20 cellular contexts compared by ENCODE assay signal in genomic region chr20:60482201-60482600, GRCh38.
DNase-seq lines count a peak whose midpoint lies in the region; ATAC-seq and TF ChIP-seq lines count a peak whose summit lies in the region.
"Had no signal": no experiment of that assay in that cellular context is flagged by ENCODE, and none has a peak within 500 bp of the region (broad histone marks: within the 10 kb centered on the region; RNA-seq: fewer than 3 reads in every experiment).

No MANE protein-coding gene starts in this region.

- no peaks in the 10 kb centered on the region for H3K4me1 Mint-ChIP-seq in activated T-helper 17 cell treated with anti-CD3 and anti-CD28 coated beads, Interleukin-2, amount 50 U/mL, for 72 hours
- H3K4me1 Mint-ChIP-seq in neural progenitor cell, result peaks cover 26% of the 10 kb centered on the region
- H3K4me1 Mint-ChIP-seq: CD8-positive, alpha-beta memory T cell had no signal

- no peak for DNase-seq in Right ventricle myocardium superior
- no peak for DNase-seq in right cardiac atrium
- DNase-seq in NCI-H69 (lab: John Stamatoyannopoulos, UW), result peak; percentile 1
- no peak for DNase-seq in left lung
- DNase-seq in T-helper 2 cell, result no peak
- no peak for DNase-seq in neural progenitor cell (ENCODE audit: low spot score)
- DNase-seq: C1 segment of cervical spinal cord; CD8-positive, alpha-beta memory T cell; DMS79 treated with DMSO at 0.1 percent for 48 hours; GOT3; KBM-7; NCI-H1105 treated with DMSO at 0.1 percent for 48 hours; NCI-H1930; NCI-H510A; NCI-H774; SHP77 treated with DMSO at 0.1 percent for 48 hours; SK-N-SH had no signal

- H3K9me3 ChIP-seq in right cardiac atrium (ENCODE audit: control insufficient read depth, low read length) (no peaks in the 10 kb centered on the region), left lung (no peaks in the 10 kb centered on the region), neural progenitor cell (ENCODE audit: low read depth) (no peaks in the 10 kb centered on the region)
- H3K9me3 ChIP-seq: A549, SK-N-SH had no signal

- TF ChIP-seq CTCF in left lung (IDR thresholded peaks at IDR 0.05) (no peak), neural progenitor cell (IDR thresholded peaks at IDR 0.05) (no peak)

- no peak overlapping the region for H3K9ac ChIP-seq in neural progenitor cell
- H3K9ac ChIP-seq: SK-N-SH had no signal

- no peak overlapping the region for H3K27ac Mint-ChIP-seq in activated T-helper 17 cell treated with anti-CD3 and anti-CD28 coated beads, Interleukin-2, amount 50 U/mL, for 72 hours
- no peak overlapping the region for H3K27ac Mint-ChIP-seq in neural progenitor cell
- H3K27ac Mint-ChIP-seq: CD8-positive, alpha-beta memory T cell had no signal

- H3F3A ChIP-seq in neural progenitor cell (ENCODE audit: low read depth), result no peaks in the 10 kb centered on the region

- H3K27ac ChIP-seq in right cardiac atrium (ENCODE audit: low read length) (no peak overlapping the region), left lung (no peak overlapping the region), neural progenitor cell (no peak overlapping the region)
- H3K27ac ChIP-seq: A549 had no signal

- 71% methylated on average over 9 of the region's 9 CpGs for WGBS in right cardiac atrium

- peaks cover 2% of the 10 kb centered on the region for H3K4me1 ChIP-seq in right cardiac atrium (ENCODE audit: control insufficient read depth, insufficient read depth, low read length)
- no peaks in the 10 kb centered on the region for H3K4me1 ChIP-seq in left lung
- H3K4me1 ChIP-seq in neural progenitor cell, result peaks cover 3% of the 10 kb centered on the region
- H3K4me1 ChIP-seq: A549 had no signal

- H3K9me3 Mint-ChIP-seq in activated T-helper 17 cell treated with anti-CD3 and anti-CD28 coated beads, Interleukin-2, amount 50 U/mL, for 72 hours, result no peaks in the 10 kb centered on the region
- no peaks in the 10 kb centered on the region for H3K9me3 Mint-ChIP-seq in neural progenitor cell

- no peaks in the 10 kb centered on the region for H4K20me1 ChIP-seq in neural progenitor cell (ENCODE audit: low read depth)

- no peaks in the 10 kb centered on the region for H3K36me3 Mint-ChIP-seq in activated T-helper 17 cell treated with anti-CD3 and anti-CD28 coated beads, Interleukin-2, amount 50 U/mL, for 72 hours (ENCODE audit: low read depth)
- H3K36me3 Mint-ChIP-seq in neural progenitor cell, result no peaks in the 10 kb centered on the region
- H3K36me3 Mint-ChIP-seq: CD8-positive, alpha-beta memory T cell had no signal

- H3K36me3 ChIP-seq in left lung (no peaks in the 10 kb centered on the region), neural progenitor cell (no peaks in the 10 kb centered on the region)

- no peak overlapping the region for H3K4me2 ChIP-seq in neural progenitor cell
- H3K4me2 ChIP-seq: A549, SK-N-SH had no signal

- ATAC-seq in Right ventricle myocardium superior (ENCODE audit: poor library complexity) (peak; percentile 6), right cardiac atrium (no peak), left lung (peak; percentile 62)
- no peak for ATAC-seq in activated T-helper 17 cell treated with anti-CD3 and anti-CD28 coated beads, Interleukin-2, amount 50 U/mL, for 72 hours (replicated peaks)
- ATAC-seq: A549, HepG2 had no signal

- H3K27me3 Mint-ChIP-seq in activated T-helper 17 cell treated with anti-CD3 and anti-CD28 coated beads, Interleukin-2, amount 50 U/mL, for 72 hours, result no peaks in the 10 kb centered on the region
- peaks cover 16% of the 10 kb centered on the region for H3K27me3 Mint-ChIP-seq in neural progenitor cell (ENCODE audit: insufficient read depth, low read depth)

- H3K4me3 ChIP-seq in right cardiac atrium (ENCODE audit: low read length) (no peak overlapping the region), left lung (no peak overlapping the region), neural progenitor cell (no peak overlapping the region)
- H3K4me3 ChIP-seq: A549 had no signal

- intact Hi-C loops in Right ventricle myocardium superior (cut with DNase I), result no loop called here
- intact Hi-C loops in right cardiac atrium (cut with DNase I), result no loop called here
- intact Hi-C loops in left lung (cut with DNase I), result no loop called here

- no peak overlapping the region for H3K4me3 Mint-ChIP-seq in activated T-helper 17 cell treated with anti-CD3 and anti-CD28 coated beads, Interleukin-2, amount 50 U/mL, for 72 hours
- H3K4me3 Mint-ChIP-seq in neural progenitor cell, result no peak overlapping the region
- H3K4me3 Mint-ChIP-seq: CD8-positive, alpha-beta memory T cell had no signal

- no peaks in the 10 kb centered on the region for H3K27me3 ChIP-seq in right cardiac atrium (ENCODE audit: control insufficient read depth, insufficient read depth)
- peaks cover 0 to 12% of the 10 kb centered on the region in 2 donors for H3K27me3 ChIP-seq in left lung
- H3K27me3 ChIP-seq in neural progenitor cell, result no peaks in the 10 kb centered on the region

- H3K79me2 ChIP-seq in neural progenitor cell (ENCODE audit: low read depth), result no peaks in the 10 kb centered on the region

- H2AFZ ChIP-seq in neural progenitor cell (replicated peaks), result no peak overlapping the region

Comparison
In these comparisons a context has a peak if more than half of its experiments do, and no peak if none do; other contexts are left out.
1. ATAC-seq: peak in Right ventricle myocardium superior (single experiment) and left lung (single experiment); none in right cardiac atrium (0 of 2) and activated T-helper 17 cell treated with anti-CD3 and anti-CD28 coated beads, Interleukin-2, amount 50 U/mL, for 72 hours (single experiment).